Comparison of ENCODE assay signal across 14 cellular contexts in genomic region chr6:24060982-24061754, GRCh38.
DNase-seq lines count a peak whose midpoint lies in the region; ATAC-seq and TF ChIP-seq lines count a peak whose summit lies in the region.
"Had no signal": no experiment of that assay in that cellular context is flagged by ENCODE, and none has a peak within 500 bp of the region (broad histone marks: within the 10 kb centered on the region; RNA-seq: fewer than 3 reads in every experiment).

No MANE protein-coding gene starts in this region.

- H3K27me3 ChIP-seq in hepatocyte, result no peaks in the 10 kb centered on the region
- H3K27me3 ChIP-seq: stomach had no signal

- H3K36me3 Mint-ChIP-seq in activated T-helper 17 cell treated with anti-CD3 and anti-CD28 coated beads, Interleukin-2, amount 50 U/mL, for 72 hours (ENCODE audit: low read depth), result no peaks in the 10 kb centered on the region
- H3K36me3 Mint-ChIP-seq: activated naive CD8-positive, alpha-beta T cell treated with anti-CD3 and anti-CD28 coated beads for 36 hours; CD4-positive, CD25-positive, alpha-beta regulatory T cell had no signal

- no peaks in the 10 kb centered on the region for H3K4me1 Mint-ChIP-seq in activated T-helper 17 cell treated with anti-CD3 and anti-CD28 coated beads, Interleukin-2, amount 50 U/mL, for 72 hours
- H3K4me1 Mint-ChIP-seq: activated naive CD8-positive, alpha-beta T cell treated with anti-CD3 and anti-CD28 coated beads for 36 hours; CD4-positive, CD25-positive, alpha-beta regulatory T cell; neural crest cell had no signal

- no peak for TF ChIP-seq CTCF in hepatocyte (IDR thresholded peaks at IDR 0.05; ENCODE audit: poor library complexity)

- H3K36me3 ChIP-seq in hepatocyte (replicated peaks; ENCODE audit: insufficient read depth, low read depth), result no peaks in the 10 kb centered on the region
- H3K36me3 ChIP-seq: stomach had no signal

- 74% methylated on average over 2 of the region's 2 CpGs for WGBS in hepatocyte (ENCODE audit: low lambda C conversion rate, missing lambda C conversion rate)

- H4K20me1 ChIP-seq in hepatocyte (ENCODE audit: insufficient read depth, poor library complexity, severe bottlenecking), result no peaks in the 10 kb centered on the region

- H3K4me2 ChIP-seq in hepatocyte, result no peak overlapping the region

- DNase-seq in hepatocyte (ENCODE audit: low spot score) (no peak), iPS-NIHi11 (ENCODE audit: low spot score) (no peak), NOMO-1 (lab: John Stamatoyannopoulos, UW; ENCODE audit: unreplicated experiment in 2 of 2) (no peak), KBM-7 (no peak)
- DNase-seq: activated CD8-positive, alpha-beta T cell treated with anti-CD3 and anti-CD28 coated beads, Interleukin-2, amount 10 ng/mL, durations not matched to agents 7 days and 5 days; activated naive CD8-positive, alpha-beta T cell treated with anti-CD3 and anti-CD28 coated beads for 36 hours; CD4-positive, CD25-positive, alpha-beta regulatory T cell; NCI-H1436 treated with DMSO at 0.1 percent for 48 hours; stomach had no signal

- no peak overlapping the region for H2AFZ ChIP-seq in hepatocyte

- peaks cover 4% of the 10 kb centered on the region for H3K9me3 Mint-ChIP-seq in activated T-helper 17 cell treated with anti-CD3 and anti-CD28 coated beads, Interleukin-2, amount 50 U/mL, for 72 hours
- H3K9me3 Mint-ChIP-seq: activated naive CD8-positive, alpha-beta T cell treated with anti-CD3 and anti-CD28 coated beads for 36 hours had no signal

- H3K27ac Mint-ChIP-seq in activated T-helper 17 cell treated with anti-CD3 and anti-CD28 coated beads, Interleukin-2, amount 50 U/mL, for 72 hours, result no peak overlapping the region
- H3K27ac Mint-ChIP-seq: activated CD8-positive, alpha-beta T cell treated with anti-CD3 and anti-CD28 coated beads, Interleukin-2, amount 10 ng/mL, durations not matched to agents 7 days and 5 days; activated naive CD8-positive, alpha-beta T cell treated with anti-CD3 and anti-CD28 coated beads for 36 hours; CD4-positive, CD25-positive, alpha-beta regulatory T cell had no signal

- no peaks in the 10 kb centered on the region for H3K9me2 ChIP-seq in hepatocyte (replicated peaks; ENCODE audit: insufficient read depth)

- no peaks in the 10 kb centered on the region for H3K79me2 ChIP-seq in hepatocyte

- no peaks in the 10 kb centered on the region for H3K4me1 ChIP-seq in hepatocyte (ENCODE audit: insufficient read depth)
- H3K4me1 ChIP-seq: stomach had no signal

- H3K27me3 Mint-ChIP-seq in activated T-helper 17 cell treated with anti-CD3 and anti-CD28 coated beads, Interleukin-2, amount 50 U/mL, for 72 hours, result peaks cover 6% of the 10 kb centered on the region
- H3K27me3 Mint-ChIP-seq: CD4-positive, CD25-positive, alpha-beta regulatory T cell had no signal

- no peak overlapping the region for H3K27ac ChIP-seq in hepatocyte
- H3K27ac ChIP-seq: stomach had no signal

- H3K4me3 Mint-ChIP-seq in activated T-helper 17 cell treated with anti-CD3 and anti-CD28 coated beads, Interleukin-2, amount 50 U/mL, for 72 hours, result no peak overlapping the region
- H3K4me3 Mint-ChIP-seq: activated CD8-positive, alpha-beta T cell treated with anti-CD3 and anti-CD28 coated beads, Interleukin-2, amount 10 ng/mL, durations not matched to agents 7 days and 5 days; activated naive CD8-positive, alpha-beta T cell treated with anti-CD3 and anti-CD28 coated beads for 36 hours; CD4-positive, CD25-positive, alpha-beta regulatory T cell; neural crest cell had no signal

- ATAC-seq in GM18868 (IDR thresholded peaks at IDR 0.05; ENCODE audit: unreplicated experiment) (peak; percentile 97), GM21526 (IDR thresholded peaks at IDR 0.05; ENCODE audit: low FRiP score, unreplicated experiment) (peak; percentile 97), HG03060 (IDR thresholded peaks at IDR 0.05; ENCODE audit: low read depth, unreplicated experiment) (peak; percentile 91)
- ATAC-seq in activated T-helper 17 cell treated with anti-CD3 and anti-CD28 coated beads, Interleukin-2, amount 50 U/mL, for 72 hours (replicated peaks), result peak; percentile 50
- ATAC-seq: activated CD8-positive, alpha-beta T cell treated with anti-CD3 and anti-CD28 coated beads, Interleukin-2, amount 10 ng/mL, durations not matched to agents 7 days and 5 days had no signal

- in situ Hi-C loops in KBM-7 (cut with MboI; ENCODE audit: low pct_unique_long_range_greater_than_20kb, low sequenced_read_pairs), result no loop called here

- no peaks in the 10 kb centered on the region for H3K9me3 ChIP-seq in hepatocyte (ENCODE audit: low read depth)
- H3K9me3 ChIP-seq: stomach had no signal

- H3K4me3 ChIP-seq in hepatocyte, result no peak overlapping the region
- H3K4me3 ChIP-seq: stomach had no signal
